In the genomic region with DNA sequence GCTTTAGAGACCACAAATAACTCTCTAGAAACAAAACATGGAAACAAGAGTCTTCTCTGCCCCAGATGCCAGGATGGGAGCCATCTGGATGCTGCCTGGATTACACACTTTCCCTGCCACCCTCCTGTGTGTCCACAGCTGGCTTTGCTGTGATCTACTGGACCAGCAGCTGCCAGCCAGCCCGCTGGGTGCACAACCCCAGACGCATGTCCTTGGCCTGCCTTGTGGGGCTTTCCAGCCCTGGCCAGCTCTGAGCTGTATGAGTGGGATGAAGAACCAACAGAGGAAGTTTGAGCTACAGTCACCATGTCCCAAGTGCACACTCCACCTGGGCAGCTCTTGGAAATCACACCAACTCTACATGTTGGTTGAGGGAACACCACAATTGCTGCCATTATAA, we compare ENCODE assay signal across 16 cellular contexts. TPM values are rescaled to one million over a fixed set of nuclear protein-coding genes. Genes with fewer than 3 reads are reported as not detected.
DNase-seq lines count a peak whose midpoint lies in the region; ATAC-seq, FAIRE-seq and TF ChIP-seq lines count a peak whose summit lies in the region.
"Had no signal": no experiment of that assay in that cellular context is flagged by ENCODE, and none has a peak within 500 bp of the region (broad histone marks: within the 10 kb centered on the region; RNA-seq: fewer than 3 reads in every experiment).

No MANE protein-coding gene starts in this region.

- TF ChIP-seq POLR2A in GM12878 (IDR thresholded peaks at IDR 0.05; ENCODE audit: low read depth, low read length): no peak

- H3K4me3 Mint-ChIP-seq in activated naive CD8-positive, alpha-beta T cell treated with anti-CD3 and anti-CD28 coated beads, Interleukin-2, amount 10 ng/mL, durations not matched to agents 7 days and 5 days: no peak overlapping the region
- no peak overlapping the region for H3K4me3 Mint-ChIP-seq in activated naive CD8-positive, alpha-beta T cell treated with anti-CD3 and anti-CD28 coated beads, Interleukin-2, amount 50 U/mL, for 24 hours
- H3K4me3 Mint-ChIP-seq in natural killer cell treated with Interleukin-12 subunit alpha and Interleukin-12 subunit beta and Interleukin-15 and Interleukin-18, amount 100 ng/mL, for 72 hours: no peak overlapping the region
- H3K4me3 Mint-ChIP-seq: CD4-positive, alpha-beta T cell; IgD-negative memory B cell had no signal

- in situ Hi-C loops in GM12878 (cut with MboI): no loop called here

- TF ChIP-seq RAD21 in GM12878 (IDR thresholded peaks at IDR 0.05; ENCODE audit: insufficient read depth, low read depth, low read length): no peak

- POLR2A ChIA-PET in activated naive CD8-positive, alpha-beta T cell treated with anti-CD3 and anti-CD28 coated beads, Interleukin-2, amount 10 ng/mL, durations not matched to agents 7 days and 5 days (lab: Charles Lee): no interaction called here
- POLR2A ChIA-PET in GM12878 (lab: Charles Lee): no interaction called here

- no peaks in the 10 kb centered on the region for H3K9me3 Mint-ChIP-seq in activated naive CD8-positive, alpha-beta T cell treated with anti-CD3 and anti-CD28 coated beads, Interleukin-2, amount 10 ng/mL, durations not matched to agents 7 days and 5 days
- no peaks in the 10 kb centered on the region for H3K9me3 Mint-ChIP-seq in activated naive CD8-positive, alpha-beta T cell treated with anti-CD3 and anti-CD28 coated beads, Interleukin-2, amount 50 U/mL, for 24 hours
- H3K9me3 Mint-ChIP-seq in natural killer cell treated with Interleukin-12 subunit alpha and Interleukin-12 subunit beta and Interleukin-15 and Interleukin-18, amount 100 ng/mL, for 72 hours: no peaks in the 10 kb centered on the region
- H3K9me3 Mint-ChIP-seq: CD4-positive, alpha-beta T cell; IgD-negative memory B cell had no signal

- H3K4me1 ChIP-seq in GM12878 (ENCODE audit: control insufficient read depth, insufficient read depth, low read length) (no peaks in the 10 kb centered on the region), aorta (ENCODE audit: control insufficient read depth in 1 of 2, insufficient read depth in 2 of 2, low read length in 2 of 2) (no peaks in the 10 kb centered on the region)

- no peak overlapping the region for H3K9ac ChIP-seq in GM12878 (ENCODE audit: control insufficient read depth, insufficient read depth, low read length)
- H3K9ac ChIP-seq: BLaER1 treated with 17β-estradiol and CSF1 and Interleukin-3, amounts not matched to agents 10 nM and 100 nM had no signal

- no peak for TF ChIP-seq CTCF in GM12878 (IDR thresholded peaks at IDR 0.05 in 2 of 3, conservative IDR thresholded peaks at IDR 0.05 in 1 of 3; ENCODE audit: control insufficient read depth in 2 of 3, extremely low read depth in 1 of 3, insufficient read depth in 1 of 3, low read depth in 3 of 3, low read length in 3 of 3)

- BruUV-seq in GM12878 (replicated peaks; lab: Mats Ljungman, UMichigan): no TSS peak

- ATAC-seq in activated naive CD8-positive, alpha-beta T cell treated with anti-CD3 and anti-CD28 coated beads, Interleukin-2, amount 10 ng/mL, durations not matched to agents 7 days and 5 days (ENCODE audit: low read depth): no peak
- ATAC-seq in activated naive CD8-positive, alpha-beta T cell treated with anti-CD3 and anti-CD28 coated beads, Interleukin-2, amount 50 U/mL, for 24 hours: no peak
- ATAC-seq in GM12878 (peak; percentile 45), aorta (ENCODE audit: low FRiP score) (no peak), HG02970 (IDR thresholded peaks at IDR 0.05; ENCODE audit: low FRiP score, unreplicated experiment) (no peak)
- no peak for ATAC-seq in natural killer cell treated with Interleukin-12 subunit alpha and Interleukin-12 subunit beta and Interleukin-15 and Interleukin-18, amount 100 ng/mL, for 72 hours

- no peak overlapping the region for H3K4me2 ChIP-seq in GM12878 (ENCODE audit: control insufficient read depth, insufficient read depth)
- H3K4me2 ChIP-seq: BLaER1 treated with 17β-estradiol and CSF1 and Interleukin-3, amounts not matched to agents 10 nM and 100 nM had no signal

- TF ChIP-seq EP300 in GM12878 (IDR thresholded peaks at IDR 0.05; ENCODE audit: borderline replicate concordance in 1 of 2, control insufficient read depth in 1 of 2, low read depth in 2 of 2, low read length in 2 of 2): no peak

- no peaks in the 10 kb centered on the region for H3K4me1 Mint-ChIP-seq in activated naive CD8-positive, alpha-beta T cell treated with anti-CD3 and anti-CD28 coated beads, Interleukin-2, amount 10 ng/mL, durations not matched to agents 7 days and 5 days
- H3K4me1 Mint-ChIP-seq in activated naive CD8-positive, alpha-beta T cell treated with anti-CD3 and anti-CD28 coated beads, Interleukin-2, amount 50 U/mL, for 24 hours: peaks cover 5% of the 10 kb centered on the region
- H3K4me1 Mint-ChIP-seq in natural killer cell treated with Interleukin-12 subunit alpha and Interleukin-12 subunit beta and Interleukin-15 and Interleukin-18, amount 100 ng/mL, for 72 hours (ENCODE audit: low read depth in 2 of 2): peaks cover 0 to 3% of the 10 kb centered on the region in 2 donors

- no peak for FAIRE-seq in GM12878 (lab: Jason Lieb, UNC)
- FAIRE-seq: GM18507, H54 had no signal

- intact Hi-C loops in GM12878 (cut with micrococcal nuclease; ENCODE audit: unreplicated experiment): no loop called here
- intact Hi-C loops in posterior vena cava (cut with DNase I): no loop called here
- intact Hi-C loops in aorta (cut with DNase I): no loop called here

- H3K79me2 ChIP-seq in GM12878 (ENCODE audit: control insufficient read depth, insufficient read depth, low read length): no peaks in the 10 kb centered on the region

- H3K9me3 ChIP-seq in GM12878 (replicated peaks; ENCODE audit: control insufficient read depth, insufficient read depth, low read length) (no peaks in the 10 kb centered on the region), aorta (ENCODE audit: control insufficient read depth, low read length) (no peaks in the 10 kb centered on the region)
- H3K9me3 ChIP-seq: BLaER1 treated with 17β-estradiol and CSF1 and Interleukin-3, amounts not matched to agents 10 nM and 100 nM had no signal

- H4K20me1 ChIP-seq in GM12878 (ENCODE audit: control insufficient read depth, insufficient read depth): no peaks in the 10 kb centered on the region

- SMC1A ChIA-PET in GM12878 (lab: Charles Lee; ENCODE audit: uncharacterized antibody, unreplicated experiment): interaction anchor here (0.7 kb wide), 1 partner anchor 54 kb away, joined by 3 read pairs; no protein-coding TSS in a partner anchor

- H3K27me3 Mint-ChIP-seq in activated naive CD8-positive, alpha-beta T cell treated with anti-CD3 and anti-CD28 coated beads, Interleukin-2, amount 10 ng/mL, durations not matched to agents 7 days and 5 days: no peaks in the 10 kb centered on the region
- no peaks in the 10 kb centered on the region for H3K27me3 Mint-ChIP-seq in activated naive CD8-positive, alpha-beta T cell treated with anti-CD3 and anti-CD28 coated beads, Interleukin-2, amount 50 U/mL, for 24 hours
- H3K27me3 Mint-ChIP-seq in natural killer cell treated with Interleukin-12 subunit alpha and Interleukin-12 subunit beta and Interleukin-15 and Interleukin-18, amount 100 ng/mL, for 72 hours: peaks cover 0 to 4% of the 10 kb centered on the region in 2 donors
- H3K27me3 Mint-ChIP-seq: CD4-positive, alpha-beta T cell had no signal

- H3K36me3 ChIP-seq in GM12878 (ENCODE audit: control insufficient read depth in 2 of 2, insufficient read depth in 2 of 2, low read length in 1 of 2) (no peaks in the 10 kb centered on the region), aorta (ENCODE audit: control insufficient read depth in 1 of 2, insufficient read depth in 2 of 2, low read length in 1 of 2) (no peaks in the 10 kb centered on the region)
- H3K36me3 ChIP-seq: BLaER1 treated with 17β-estradiol and CSF1 and Interleukin-3, amounts not matched to agents 10 nM and 100 nM had no signal

- no peak overlapping the region for H3K27ac Mint-ChIP-seq in activated naive CD8-positive, alpha-beta T cell treated with anti-CD3 and anti-CD28 coated beads, Interleukin-2, amount 10 ng/mL, durations not matched to agents 7 days and 5 days
- H3K27ac Mint-ChIP-seq in activated naive CD8-positive, alpha-beta T cell treated with anti-CD3 and anti-CD28 coated beads, Interleukin-2, amount 50 U/mL, for 24 hours: no peak overlapping the region
- no peak overlapping the region for H3K27ac Mint-ChIP-seq in natural killer cell treated with Interleukin-12 subunit alpha and Interleukin-12 subunit beta and Interleukin-15 and Interleukin-18, amount 100 ng/mL, for 72 hours
- H3K27ac Mint-ChIP-seq: CD4-positive, alpha-beta T cell; IgD-negative memory B cell had no signal

- 0% methylated on average over 2 of the region's 2 CpGs for WGBS in GM12878 (ENCODE audit: insufficient coverage, insufficient replicate concordance, low lambda C conversion rate, missing lambda C conversion rate)
- WGBS in aorta, 2 donors: 72 to 79% methylated on average over 2 of the region's 2 CpGs

- DNase-seq in activated naive CD8-positive, alpha-beta T cell treated with anti-CD3 and anti-CD28 coated beads, Interleukin-2, amount 10 ng/mL, durations not matched to agents 7 days and 5 days: peak; percentile 28
- DNase-seq in activated naive CD8-positive, alpha-beta T cell treated with anti-CD3 and anti-CD28 coated beads, Interleukin-2, amount 50 U/mL, for 24 hours: no peak
- DNase-seq in GM12878 (ENCODE audit: low read depth, low spot score) (no peak), posterior vena cava (ENCODE audit: low spot score) (peak; percentile 23), aorta (peak; percentile 39 to 51), NCI-H774 (lab: John Stamatoyannopoulos, UW) (no peak)
- DNase-seq in natural killer cell treated with Interleukin-12 subunit alpha and Interleukin-12 subunit beta and Interleukin-15 and Interleukin-18, amount 100 ng/mL, for 72 hours (ENCODE audit: low spot score): no peak
- DNase-seq: ACHN; Calu3; CD4-positive, alpha-beta T cell; DMS153 had no signal

- H3K4me3 ChIP-seq in GM12878 (no peak overlapping the region), aorta (ENCODE audit: low read length in 2 of 2) (no peak overlapping the region)
- H3K4me3 ChIP-seq: BLaER1 treated with 17β-estradiol and CSF1 and Interleukin-3, amounts not matched to agents 10 nM and 100 nM had no signal

- H3K27ac ChIP-seq in GM12878 (ENCODE audit: control insufficient read depth, insufficient read depth) (no peak overlapping the region), aorta (ENCODE audit: low read depth in 1 of 2, low read length in 2 of 2) (no peak overlapping the region)
- H3K27ac ChIP-seq: BLaER1 treated with 17β-estradiol and CSF1 and Interleukin-3, amounts not matched to agents 10 nM and 100 nM had no signal

- CTCF ChIA-PET in GM12878 (lab: Yijun Ruan, JAX): no interaction called here

- H2AFZ ChIP-seq in GM12878 (ENCODE audit: control insufficient read depth, low read depth, low read length): no peak overlapping the region

- H3K27me3 ChIP-seq in GM12878 (replicated peaks in 1 of 2; ENCODE audit: control insufficient read depth in 2 of 2, insufficient read depth in 2 of 2, low read length in 1 of 2) (no peaks in the 10 kb centered on the region; a peak in 3 of 4 replicates), aorta (ENCODE audit: control insufficient read depth in 1 of 2, insufficient read depth in 2 of 2, low read length in 1 of 2) (no peaks in the 10 kb centered on the region)

- H3K36me3 Mint-ChIP-seq in activated naive CD8-positive, alpha-beta T cell treated with anti-CD3 and anti-CD28 coated beads, Interleukin-2, amount 10 ng/mL, durations not matched to agents 7 days and 5 days: no peaks in the 10 kb centered on the region
- H3K36me3 Mint-ChIP-seq in activated naive CD8-positive, alpha-beta T cell treated with anti-CD3 and anti-CD28 coated beads, Interleukin-2, amount 50 U/mL, for 24 hours (ENCODE audit: low read depth): no peaks in the 10 kb centered on the region
- no peaks in the 10 kb centered on the region for H3K36me3 Mint-ChIP-seq in natural killer cell treated with Interleukin-12 subunit alpha and Interleukin-12 subunit beta and Interleukin-15 and Interleukin-18, amount 100 ng/mL, for 72 hours

- RAD21 ChIA-PET in GM12878 (lab: Charles Lee; ENCODE audit: unreplicated experiment): no interaction called here

RNA-seq across cellular contexts. Expression of a gene that starts 57.0 kb away (rescaled TPM):
- total RNA-seq in activated naive CD8-positive, alpha-beta T cell treated with anti-CD3 and anti-CD28 coated beads, Interleukin-2, amount 10 ng/mL, durations not matched to agents 7 days and 5 days: 10 to 100 TPM; 74.7 TPM
- 21.2 and 22.9 TPM in 2 replicates for total RNA-seq in GM12878 (2013; cell fraction: nucleolus; rRNA removed)
- 1.5 and 3.2 TPM in 2 replicates for total RNA-seq in GM12878 (2014; rRNA removed)
- 1.0 and 1.8 TPM in 2 replicates for total RNA-seq in GM12878 (2014; rRNA removed; fragmentation: Illumina TruSeq; extraction: Trizol)
- 5.4 and 6.1 TPM in 2 replicates for total RNA-seq in GM12878 (2021)
- 0.49 TPM for polyA plus RNA-seq in GM12878 (2011; ENCODE audit: low read depth)
- polyA plus RNA-seq in GM12878 (2011; rRNA removed): 0.90 and 0.98 TPM in 2 replicates
- 0.85 and 1.0 TPM in 2 replicates for polyA plus RNA-seq in GM12878 (2011; cell fraction: cytosol; rRNA removed)
- polyA plus RNA-seq in GM12878 (2011; cell fraction: nucleus; rRNA removed): 4.1 and 5.7 TPM in 2 replicates
- 0.97 and 1.1 TPM in 2 replicates for polyA plus RNA-seq in GM12878 (2012)
- polyA plus RNA-seq in GM12878 (2014; fragmentation: Illumina TruSeq; extraction: Trizol): 2.0 and 2.5 TPM in 2 replicates
- polyA plus RNA-seq in GM12878 (2014; fragmentation: Nextera tagmentation; extraction: Ambion mirVana): under 1 TPM; 0.40 to 0.43 TPM
- polyA plus RNA-seq in GM12878 (2014; rRNA removed): 1.4 and 2.4 TPM in 2 replicates
- under 1 TPM; 0.67 to 0.88 TPM for polyA plus RNA-seq in GM12878 (2016; fragmentation: Nextera tagmentation; extraction: Ambion mirVana)
- 7.9 and 9.0 TPM in 2 replicates for polyA minus RNA-seq in GM12878 (2011; rRNA and poly(A)+ RNA removed)
- polyA minus RNA-seq in GM12878 (2011; cell fraction: cytosol; rRNA and poly(A)+ RNA removed): 1.9 and 7.1 TPM in 2 replicates
- 4.4 and 5.6 TPM in 2 replicates for polyA minus RNA-seq in GM12878 (2011; cell fraction: nucleus; rRNA and poly(A)+ RNA removed)
- 10 to 100 TPM; 31.0 to 48.1 TPM for total RNA-seq in posterior vena cava
- 10 to 100 TPM; 45.7 to 62.2 TPM for total RNA-seq in aorta
- 10 to 100 TPM in 1 of 2 donors, 1 to 10 TPM in 1; 3.3 to 11.6 TPM for polyA plus RNA-seq in aorta
- 10 to 100 TPM; 28.1 to 32.1 TPM for total RNA-seq in natural killer cell treated with Interleukin-12 subunit alpha and Interleukin-12 subunit beta and Interleukin-15 and Interleukin-18, amount 100 ng/mL, for 72 hours

Comparison
In these comparisons a context has a peak if more than half of its experiments do, and no peak if none do; other contexts are left out.
1. DNase-seq: peak in activated naive CD8-positive, alpha-beta T cell treated with anti-CD3 and anti-CD28 coated beads, Interleukin-2, amount 10 ng/mL, durations not matched to agents 7 days and 5 days (single experiment), posterior vena cava (single experiment) and aorta (2 of 2); none in activated naive CD8-positive, alpha-beta T cell treated with anti-CD3 and anti-CD28 coated beads, Interleukin-2, amount 50 U/mL, for 24 hours (single experiment), GM12878 (single experiment), natural killer cell treated with Interleukin-12 subunit alpha and Interleukin-12 subunit beta and Interleukin-15 and Interleukin-18, amount 100 ng/mL, for 72 hours (single experiment) and NCI-H774 (single experiment).